17 cellular contexts compared by ENCODE assay signal in the genomic region with DNA sequence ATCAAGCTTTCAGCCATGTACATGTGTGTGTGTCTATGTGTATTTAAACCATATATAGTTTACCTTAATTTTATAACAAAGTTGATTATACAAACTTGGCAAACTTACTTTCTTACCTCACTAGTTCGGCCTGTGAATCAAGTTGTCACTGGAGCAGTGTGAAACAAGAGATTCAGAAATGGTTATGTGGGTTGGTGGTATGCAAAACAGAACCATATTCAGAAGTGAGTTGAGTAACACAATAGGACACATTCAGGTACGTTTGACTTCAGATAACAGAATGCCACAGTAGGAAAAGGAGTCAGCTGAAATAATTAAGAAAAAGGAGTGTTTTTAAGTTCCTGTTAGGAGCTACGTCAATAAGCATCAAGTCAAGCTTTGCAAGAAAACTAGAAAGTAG.
DNase-seq lines count a peak whose midpoint lies in the region; ATAC-seq and TF ChIP-seq lines count a peak whose summit lies in the region.
"Had no signal": no experiment of that assay in that cellular context is flagged by ENCODE, and none has a peak within 500 bp of the region (broad histone marks: within the 10 kb centered on the region; RNA-seq: fewer than 3 reads in every experiment).

No MANE protein-coding gene starts in this region.

- ATAC-seq in GM18867 (IDR thresholded peaks at IDR 0.05; ENCODE audit: unreplicated experiment) = peak; percentile 58
- peak; percentile 70 for ATAC-seq in HG03039 (IDR thresholded peaks at IDR 0.05; ENCODE audit: unreplicated experiment)
- ATAC-seq in GM21390 (IDR thresholded peaks at IDR 0.05; ENCODE audit: unreplicated experiment) = no peak
- no peak for ATAC-seq in HG03378 (IDR thresholded peaks at IDR 0.05; ENCODE audit: unreplicated experiment)

- peak; percentile 13 for DNase-seq in GM13977 (ENCODE audit: low spot score)
- DNase-seq in fibroblast of peridontal ligament (ENCODE audit: extremely low read depth) = peak; percentile 11
- no peak for DNase-seq in stimulated activated CD8-positive, alpha-beta memory T cell treated with anti-CD3 and anti-CD28 coated beads, Interleukin-4, amount 100 ng/mL, for 48 hours
- DNase-seq: activated CD4-positive, alpha-beta T cell treated with anti-CD3 and anti-CD28 coated beads for 1 hour; hippocampal formation; kidney glomerular epithelial cell; NCI-H146; NCI-H226; occipital lobe; SIG-M5; sigmoid colon; stimulated activated CD4-positive, alpha-beta T cell treated with anti-CD3 and anti-CD28 coated beads, Interleukin-4, amount 100 ng/mL, for 1 hour; transverse colon had no signal

- TF ChIP-seq CTCF in GM13977 (IDR thresholded peaks at IDR 0.05; ENCODE audit: extremely low read depth, insufficient read depth, missing control alignments) = no peak

- in situ Hi-C loops in GM13977 (cut with MboI; ENCODE audit: low pct_unique_long_range_greater_than_20kb, low sequenced_read_pairs, unreplicated experiment) = no loop called here

Comparison
In these comparisons a context has a peak if more than half of its experiments do, and no peak if none do; other contexts are left out.
1. ATAC-seq: peak in GM18867 (single experiment) and HG03039 (single experiment); none in GM21390 (single experiment) and HG03378 (single experiment).